In the genomic region with DNA sequence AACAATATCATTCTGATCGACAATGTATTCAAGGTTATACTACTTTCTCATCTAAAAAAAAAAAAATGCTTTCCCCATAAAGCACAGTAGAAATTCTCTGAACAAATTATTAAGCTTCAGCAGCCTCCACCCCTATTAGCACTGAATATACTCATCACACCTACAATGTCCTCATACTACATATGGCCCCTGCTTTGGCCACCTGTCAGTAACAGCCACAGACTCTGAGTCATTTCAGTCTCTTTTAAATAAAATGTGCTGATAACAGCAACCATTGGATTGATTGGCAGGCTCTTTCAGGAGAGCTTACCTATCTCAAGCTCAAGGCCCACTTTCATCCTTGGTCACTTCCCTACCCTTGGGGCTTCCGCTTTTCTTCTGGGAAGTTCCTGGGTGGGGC, we compare ENCODE assay signal across 21 cellular contexts.
"Had no signal": no experiment of that assay in that cellular context is flagged by ENCODE, and none has a peak within 500 bp of the region (broad histone marks: within the 10 kb centered on the region; RNA-seq: fewer than 3 reads in every experiment).

No MANE protein-coding gene starts in this region.

- H3K4me3 Mint-ChIP-seq: activated T-helper 1 cell treated with anti-CD3 and anti-CD28 coated beads, Interleukin-12 subunit alpha, Interleukin-12 subunit beta, Interleukin-2, Interleukin-4 antibody, amounts not matched to agents 30 ng/mL and 10 ng/mL and 1 ng/mL, durations not matched to agents 14 hours and 24 hours and 36 hours; immature natural killer cell; memory B cell; naive thymus-derived CD4-positive, alpha-beta T cell; neural progenitor cell; stimulated activated naive CD8-positive, alpha-beta T cell treated with anti-CD3 and anti-CD28 coated beads, Interleukin-15, amount 100 ng/mL, for 72 hours; type B pancreatic cell had no signal

- H3K27me3 Mint-ChIP-seq: memory B cell; progenitor cell of endocrine pancreas; stimulated activated naive CD8-positive, alpha-beta T cell treated with anti-CD3 and anti-CD28 coated beads, Interleukin-15, amount 100 ng/mL, for 72 hours; type B pancreatic cell had no signal

- H3K27me3 ChIP-seq: esophagus squamous epithelium, neural progenitor cell, suprapubic skin had no signal

- H3K36me3 Mint-ChIP-seq: activated naive CD4-positive, alpha-beta T cell treated with anti-CD3 and anti-CD28 coated beads, Interleukin-2, amount 50 U/mL, for 72 hours; immature natural killer cell; memory B cell; naive thymus-derived CD4-positive, alpha-beta T cell; neural progenitor cell; type B pancreatic cell had no signal

- FAIRE-seq: endothelial cell of umbilical vein had no signal

- DNase-seq: activated CD4-positive, alpha-beta T cell treated with anti-CD3 and anti-CD28 coated beads, Interleukin-2, amount 50 U/mL, for 4 hours; activated gamma-delta T cell treated with Interleukin-2 at 50 U/mL for 16 hours; activated T-cell treated with anti-CD3 and anti-CD28 coated beads for 4 hours; dermis blood vessel endothelial cell; effector memory CD4-positive, alpha-beta T cell; esophagus squamous epithelium; immature natural killer cell; kidney glomerular epithelial cell; left ventricle myocardium superior; naive thymus-derived CD4-positive, alpha-beta T cell; stimulated activated CD4-positive, alpha-beta T cell treated with anti-CD3 and anti-CD28 coated beads, Interleukin-2, amount 100 ng/mL, for 48 hours; stimulated activated naive CD8-positive, alpha-beta T cell treated with anti-CD3 and anti-CD28 coated beads, Interleukin-15, amount 100 ng/mL, for 72 hours; WERI-Rb-1 had no signal

- ATAC-seq: activated naive CD4-positive, alpha-beta T cell treated with anti-CD3 and anti-CD28 coated beads, Interleukin-2, amount 50 U/mL, for 72 hours; left ventricle myocardium superior; naive thymus-derived CD4-positive, alpha-beta T cell; stimulated activated naive CD8-positive, alpha-beta T cell treated with anti-CD3 and anti-CD28 coated beads, Interleukin-15, amount 100 ng/mL, for 72 hours had no signal

- H3K4me3 ChIP-seq: esophagus squamous epithelium, neural progenitor cell, suprapubic skin had no signal

- H3K27ac Mint-ChIP-seq: activated naive CD4-positive, alpha-beta T cell treated with anti-CD3 and anti-CD28 coated beads, Interleukin-2, amount 50 U/mL, for 72 hours; activated T-helper 1 cell treated with anti-CD3 and anti-CD28 coated beads, Interleukin-12 subunit alpha, Interleukin-12 subunit beta, Interleukin-2, Interleukin-4 antibody, amounts not matched to agents 30 ng/mL and 10 ng/mL and 1 ng/mL, durations not matched to agents 14 hours and 24 hours and 36 hours; immature natural killer cell; memory B cell; naive thymus-derived CD4-positive, alpha-beta T cell; neural progenitor cell; progenitor cell of endocrine pancreas; stimulated activated naive CD8-positive, alpha-beta T cell treated with anti-CD3 and anti-CD28 coated beads, Interleukin-15, amount 100 ng/mL, for 72 hours; type B pancreatic cell had no signal

- H3K9me3 Mint-ChIP-seq: activated naive CD4-positive, alpha-beta T cell treated with anti-CD3 and anti-CD28 coated beads, Interleukin-2, amount 50 U/mL, for 72 hours; activated T-helper 1 cell treated with anti-CD3 and anti-CD28 coated beads, Interleukin-12 subunit alpha, Interleukin-12 subunit beta, Interleukin-2, Interleukin-4 antibody, amounts not matched to agents 30 ng/mL and 10 ng/mL and 1 ng/mL, durations not matched to agents 14 hours and 24 hours and 36 hours; memory B cell; neural progenitor cell; stimulated activated naive CD8-positive, alpha-beta T cell treated with anti-CD3 and anti-CD28 coated beads, Interleukin-15, amount 100 ng/mL, for 72 hours had no signal

- H3K4me1 Mint-ChIP-seq: immature natural killer cell; memory B cell; naive thymus-derived CD4-positive, alpha-beta T cell; stimulated activated naive CD8-positive, alpha-beta T cell treated with anti-CD3 and anti-CD28 coated beads, Interleukin-15, amount 100 ng/mL, for 72 hours had no signal

- H3K36me3 ChIP-seq: esophagus squamous epithelium, neural progenitor cell, suprapubic skin, WERI-Rb-1 had no signal
